23 cellular contexts compared by ENCODE assay signal in genomic region chr17:10718547-10718946, GRCh38. TPM values are rescaled to one million over a fixed set of nuclear protein-coding genes. Genes with fewer than 3 reads are reported as not detected.
A peak's percentile ranks its signal among the peaks of the same experiment; 100 is the strongest.
DNase-seq lines count a peak whose midpoint lies in the region; ATAC-seq and FAIRE-seq lines count a peak whose summit lies in the region.
"Had no signal": no experiment of that assay in that cellular context is flagged by ENCODE, and none has a peak within 500 bp of the region (broad histone marks: within the 10 kb centered on the region; RNA-seq: fewer than 3 reads in every experiment).

No MANE protein-coding gene starts in this region.

- H3K9me3 Mint-ChIP-seq in activated naive CD4-positive, alpha-beta T cell treated with anti-CD3 and anti-CD28 coated beads, Interleukin-2, amount 50 U/mL, for 24 hours: no peaks in the 10 kb centered on the region
- H3K9me3 Mint-ChIP-seq in naive thymus-derived CD8-positive, alpha-beta T cell: no peaks in the 10 kb centered on the region

- peak overlapping the region; percentile 68 for H3K27ac Mint-ChIP-seq in activated naive CD4-positive, alpha-beta T cell treated with anti-CD3 and anti-CD28 coated beads, Interleukin-2, amount 50 U/mL, for 24 hours
- H3K27ac Mint-ChIP-seq in naive thymus-derived CD8-positive, alpha-beta T cell: peak overlapping the region in 8 of 10 donors; percentile 25 to 77 (median 64)

- DNase-seq in activated naive CD4-positive, alpha-beta T cell treated with Interleukin-2 at 50 U/mL for 16 hours: no peak
- DNase-seq in naive thymus-derived CD8-positive, alpha-beta T cell: no peak
- DNase-seq in SIG-M5 treated with dmso at 0.1 percent for 504 hours (lab: John Stamatoyannopoulos, UW; ENCODE audit: unreplicated experiment) (no peak), NCI-H128 (lab: John Stamatoyannopoulos, UW; ENCODE audit: unreplicated experiment) (no peak)
- DNase-seq: 8988T, Kasumi-1, MV-4-11, NCI-H1105, NCI-H146, NCI-H2029, NCI-H446 treated with DMSO at 0.1 percent for 48 hours, NCI-H526, NCI-H82, PC-9 had no signal

- H3K4me3 Mint-ChIP-seq in activated naive CD4-positive, alpha-beta T cell treated with anti-CD3 and anti-CD28 coated beads, Interleukin-2, amount 50 U/mL, for 24 hours: no peak overlapping the region
- H3K4me3 Mint-ChIP-seq in naive thymus-derived CD8-positive, alpha-beta T cell: no peak overlapping the region

- peak; percentile 72 for FAIRE-seq in colon (lab: Jason Lieb, UNC)
- FAIRE-seq: D721Med, GM18507, H54, K562 had no signal

- peaks cover 3% of the 10 kb centered on the region for H3K4me1 Mint-ChIP-seq in activated naive CD4-positive, alpha-beta T cell treated with anti-CD3 and anti-CD28 coated beads, Interleukin-2, amount 50 U/mL, for 24 hours
- peaks cover 0 to 4% (median 2%) of the 10 kb centered on the region in 4 donors for H3K4me1 Mint-ChIP-seq in naive thymus-derived CD8-positive, alpha-beta T cell

- H3K27me3 Mint-ChIP-seq in activated naive CD4-positive, alpha-beta T cell treated with anti-CD3 and anti-CD28 coated beads, Interleukin-2, amount 50 U/mL, for 24 hours: no peaks in the 10 kb centered on the region
- H3K27me3 Mint-ChIP-seq in naive thymus-derived CD8-positive, alpha-beta T cell: no peaks in the 10 kb centered on the region

- POLR2A ChIA-PET in naive thymus-derived CD8-positive, alpha-beta T cell (lab: Charles Lee): no interaction called here

- peaks cover 2% of the 10 kb centered on the region for H3K36me3 Mint-ChIP-seq in activated naive CD4-positive, alpha-beta T cell treated with anti-CD3 and anti-CD28 coated beads, Interleukin-2, amount 50 U/mL, for 24 hours
- peaks cover 0 to 41% (median 3%) of the 10 kb centered on the region in 3 donors for H3K36me3 Mint-ChIP-seq in naive thymus-derived CD8-positive, alpha-beta T cell

- no peak for ATAC-seq in naive thymus-derived CD8-positive, alpha-beta T cell
- ATAC-seq in HG03354 (IDR thresholded peaks at IDR 0.05; ENCODE audit: poor library complexity, severe bottlenecking, unreplicated experiment): no peak
- ATAC-seq: K562, Right ventricle myocardium inferior had no signal

RNA-seq across cellular contexts. Expression of gene TMEM220, which starts 11.3 kb away (rescaled TPM):
- total RNA-seq in naive thymus-derived CD8-positive, alpha-beta T cell: 10 to 100 TPM in 1 of 2 experiments, 1 to 10 TPM in 1; 8.9 to 13.8 TPM
- polyA plus RNA-seq in naive thymus-derived CD8-positive, alpha-beta T cell: 10 to 100 TPM in 2 of 3 donors, 1 to 10 TPM in 1; 8.8 to 19.0 (median 11.5) TPM
- total RNA-seq: HT-29, K562, PC-9 had no signal
- polyA plus RNA-seq: K562 had no signal

RNA-seq across cellular contexts. Expression of gene ADPRM, which starts 21.2 kb away (rescaled TPM):
- total RNA-seq in naive thymus-derived CD8-positive, alpha-beta T cell: 10 to 100 TPM; 76.7 to 80.2 TPM
- 10 to 100 TPM; 69.4 to 91.5 (median 74.2) TPM for polyA plus RNA-seq in naive thymus-derived CD8-positive, alpha-beta T cell

RNA-seq across cellular contexts. Expression of gene SCO1, which starts 21.2 kb away (rescaled TPM):
- total RNA-seq in naive thymus-derived CD8-positive, alpha-beta T cell: 10 to 100 TPM; 31.7 to 38.7 TPM
- polyA plus RNA-seq in naive thymus-derived CD8-positive, alpha-beta T cell: 10 to 100 TPM; 15.7 to 17.5 (median 15.9) TPM
